28 cellular contexts compared by ENCODE assay signal in the genomic region with DNA sequence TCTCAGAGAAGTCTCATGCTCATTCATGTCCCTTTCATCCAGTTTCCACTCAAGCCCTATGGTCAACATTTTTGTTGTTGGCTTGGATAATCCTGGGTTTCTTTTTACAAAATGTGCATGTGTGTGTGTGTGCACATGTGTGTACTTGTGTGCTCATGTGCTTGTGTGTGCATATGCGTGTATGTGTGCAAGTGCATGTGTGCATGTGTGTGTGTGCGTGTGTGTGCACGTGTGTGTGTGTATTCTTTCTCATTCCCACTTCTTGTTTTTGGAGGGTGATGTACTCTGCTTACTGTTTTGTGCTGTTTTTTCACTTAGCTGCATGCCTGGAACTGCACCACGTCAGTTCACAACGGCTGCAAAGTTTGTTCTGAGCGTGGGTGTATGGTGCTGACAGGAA.
"Had no signal": no experiment of that assay in that cellular context is flagged by ENCODE, and none has a peak within 500 bp of the region (broad histone marks: within the 10 kb centered on the region; RNA-seq: fewer than 3 reads in every experiment).

No MANE protein-coding gene starts in this region.

- ATAC-seq: left colon; left lung; lower lobe of right lung; naive thymus-derived CD8-positive, alpha-beta T cell; pancreas; stimulated activated memory B cell treated with anti-CD40 and anti-IgM and Interleukin-4, amounts not matched to agents 10 μg/mL and 1 μg/mL and 100 μg/mL, for 72 hours; stimulated activated naive CD8-positive, alpha-beta T cell treated with anti-CD3 and anti-CD28 coated beads, Interleukin-15, amount 100 ng/mL, for 72 hours had no signal

- H3K4me1 Mint-ChIP-seq: stimulated activated memory B cell treated with anti-CD40 and anti-IgM and Interleukin-4, amounts not matched to agents 10 μg/mL and 1 μg/mL and 100 μg/mL, for 72 hours; stimulated activated naive CD8-positive, alpha-beta T cell treated with anti-CD3 and anti-CD28 coated beads, Interleukin-15, amount 100 ng/mL, for 72 hours had no signal

- H3K36me3 ChIP-seq: left lung, lower lobe of right lung, pancreas, prostate gland, sigmoid colon, tibial nerve had no signal

- FAIRE-seq: keratinocyte, pancreas, small intestine had no signal

- H3K36me3 Mint-ChIP-seq: naive thymus-derived CD8-positive, alpha-beta T cell; stimulated activated memory B cell treated with anti-CD40 and anti-IgM and Interleukin-4, amounts not matched to agents 10 μg/mL and 1 μg/mL and 100 μg/mL, for 72 hours; type B pancreatic cell had no signal

- H3K27ac Mint-ChIP-seq: naive thymus-derived CD8-positive, alpha-beta T cell; stimulated activated memory B cell treated with anti-CD40 and anti-IgM and Interleukin-4, amounts not matched to agents 10 μg/mL and 1 μg/mL and 100 μg/mL, for 72 hours; stimulated activated naive CD8-positive, alpha-beta T cell treated with anti-CD3 and anti-CD28 coated beads, Interleukin-15, amount 100 ng/mL, for 72 hours; type B pancreatic cell had no signal

- DNase-seq: kidney glomerular epithelial cell; left colon; left lung; lower lobe of right lung; mammary epithelial cell; mesenchymal stem cell; naive thymus-derived CD8-positive, alpha-beta T cell; nucleus accumbens; pancreas; retina; right cardiac atrium; small intestine; stimulated activated CD4-positive, alpha-beta T cell treated with anti-CD3 and anti-CD28 coated beads, Interleukin-1b, Interleukin-23, amount 100 ng/mL, for 48 hours; stimulated activated CD4-positive, alpha-beta T cell treated with anti-CD3 and anti-CD28 coated beads, Interleukin-2, amount 100 ng/mL, for 48 hours; stimulated activated CD4-positive, alpha-beta T cell treated with anti-CD3 and anti-CD28 coated beads, Interleukin-4, amount 100 ng/mL, for 4 hours; stimulated activated CD8-positive, alpha-beta memory T cell treated with anti-CD3 and anti-CD28 coated beads, Interleukin-4, amount 100 ng/mL, for 48 hours; stimulated activated naive CD4-positive, alpha-beta T cell treated with Interleukin-2 at 50 U/mL for 16 hours; stimulated activated naive CD8-positive, alpha-beta T cell treated with anti-CD3 and anti-CD28 coated beads, Interleukin-15, amount 100 ng/mL, for 72 hours; substantia nigra had no signal

- H3K27ac ChIP-seq: hepatocyte, left lung, lower lobe of right lung, pancreas, prostate gland, sigmoid colon, tibial nerve had no signal

- H3K9me3 ChIP-seq: left lung, lower lobe of right lung, pancreas, prostate gland, sigmoid colon had no signal

- H3K27me3 ChIP-seq: tibial nerve had no signal

- H3K4me3 Mint-ChIP-seq: naive thymus-derived CD8-positive, alpha-beta T cell; nephron; neural crest cell; stimulated activated memory B cell treated with anti-CD40 and anti-IgM and Interleukin-4, amounts not matched to agents 10 μg/mL and 1 μg/mL and 100 μg/mL, for 72 hours; stimulated activated naive CD8-positive, alpha-beta T cell treated with anti-CD3 and anti-CD28 coated beads, Interleukin-15, amount 100 ng/mL, for 72 hours; type B pancreatic cell had no signal

- H3K4me3 ChIP-seq: hepatocyte, left lung, lower lobe of right lung, pancreas, prostate gland, sigmoid colon, tibial nerve had no signal

- H3K4me1 ChIP-seq: left lung, lower lobe of right lung, pancreas, prostate gland, sigmoid colon, tibial nerve had no signal

- H3K9me3 Mint-ChIP-seq: naive thymus-derived CD8-positive, alpha-beta T cell; stimulated activated memory B cell treated with anti-CD40 and anti-IgM and Interleukin-4, amounts not matched to agents 10 μg/mL and 1 μg/mL and 100 μg/mL, for 72 hours; stimulated activated naive CD8-positive, alpha-beta T cell treated with anti-CD3 and anti-CD28 coated beads, Interleukin-15, amount 100 ng/mL, for 72 hours; type B pancreatic cell had no signal
